Comparison of ENCODE assay signal across 21 cellular contexts in genomic region chr12:89662623-89663022, GRCh38. TPM values are rescaled to one million over a fixed set of nuclear protein-coding genes. Genes with fewer than 3 reads are reported as not detected.
A peak's percentile ranks its signal among the peaks of the same experiment; 100 is the strongest.
DNase-seq lines count a peak whose midpoint lies in the region; ATAC-seq and TF ChIP-seq lines count a peak whose summit lies in the region.
"Had no signal": no experiment of that assay in that cellular context is flagged by ENCODE, and none has a peak within 500 bp of the region (broad histone marks: within the 10 kb centered on the region; RNA-seq: fewer than 3 reads in every experiment).

No MANE protein-coding gene starts in this region.

- TF ChIP-seq CTCF in activated B cell treated with CpG ODN at 0.5 μM for 24 hours (IDR thresholded peaks at IDR 0.05) (no peak), Calu3 (IDR thresholded peaks at IDR 0.05; ENCODE audit: unreplicated experiment) (no peak)

- DNase-seq in left ventricle myocardium superior (no peak), Right ventricle myocardium inferior (ENCODE audit: missing footprints) (no peak), activated B cell treated with CpG ODN at 0.5 μM for 24 hours (no peak), memory B cell (ENCODE audit: low spot score in 2 of 2) (no peak), Calu3 (no peak), COLO829 (ENCODE audit: low spot score) (no peak)
- no peak for DNase-seq in activated naive CD4-positive, alpha-beta T cell treated with anti-CD3 and anti-CD28 coated beads, Interleukin-2, amount 50 U/mL, for 72 hours (ENCODE audit: low spot score in 2 of 2)
- DNase-seq: ACHN; activated CD4-positive, alpha-beta T cell treated with anti-CD3 and anti-CD28 coated beads for 48 hours; activated CD8-positive, alpha-beta memory T cell treated with anti-CD3 and anti-CD28 coated beads, Interleukin-2, amount 10 ng/mL, durations not matched to agents 7 days and 5 days; activated naive CD4-positive, alpha-beta T cell treated with anti-CD3 and anti-CD28 coated beads, Interleukin-2, amount 50 U/mL, for 16 hours; C1 segment of cervical spinal cord; cerebellar nuclear complex; DMS 273 treated with DMSO at 0.1 percent for 48 hours; effector CD4-positive, alpha-beta T cell had no signal

- H3K9me3 Mint-ChIP-seq in activated B cell treated with CpG ODN at 0.5 μM for 24 hours, result no peaks in the 10 kb centered on the region
- no peaks in the 10 kb centered on the region for H3K9me3 Mint-ChIP-seq in memory B cell
- H3K9me3 Mint-ChIP-seq in activated naive CD4-positive, alpha-beta T cell treated with anti-CD3 and anti-CD28 coated beads, Interleukin-2, amount 50 U/mL, for 72 hours, result peaks cover 3 to 8% of the 10 kb centered on the region in 2 donors
- H3K9me3 Mint-ChIP-seq in Calu3 (ENCODE audit: low read depth, unreplicated experiment), result peaks cover 10% of the 10 kb centered on the region
- H3K9me3 Mint-ChIP-seq: activated T-helper 1 cell treated with anti-CD3 and anti-CD28 coated beads, Interleukin-12 subunit alpha, Interleukin-12 subunit beta, Interleukin-2, Interleukin-4 antibody, amounts not matched to agents 30 ng/mL and 10 ng/mL and 1 ng/mL, durations not matched to agents 14 hours and 24 hours and 36 hours; nephron; T-helper 1 cell treated with Interleukin-12 subunit alpha and Interleukin-12 subunit beta and Interleukin-4 antibody, amounts not matched to agents 30 μg/mL and 1 μg/mL, for 36 hours had no signal

- peaks cover 13% of the 10 kb centered on the region for H3K36me3 Mint-ChIP-seq in activated B cell treated with CpG ODN at 0.5 μM for 24 hours (ENCODE audit: low read depth)
- peaks cover 14% of the 10 kb centered on the region for H3K36me3 Mint-ChIP-seq in memory B cell
- peaks cover 0 to 12% of the 10 kb centered on the region in 2 donors for H3K36me3 Mint-ChIP-seq in activated naive CD4-positive, alpha-beta T cell treated with anti-CD3 and anti-CD28 coated beads, Interleukin-2, amount 50 U/mL, for 72 hours
- H3K36me3 Mint-ChIP-seq in Calu3 (ENCODE audit: insufficient read depth, unreplicated experiment), result no peaks in the 10 kb centered on the region

- peak overlapping the region; percentile 73 for H3K27ac Mint-ChIP-seq in activated B cell treated with CpG ODN at 0.5 μM for 24 hours
- peak overlapping the region; percentile 86 for H3K27ac Mint-ChIP-seq in memory B cell
- H3K27ac Mint-ChIP-seq in activated naive CD4-positive, alpha-beta T cell treated with anti-CD3 and anti-CD28 coated beads, Interleukin-2, amount 50 U/mL, for 72 hours, result no peak overlapping the region
- no peak overlapping the region for H3K27ac Mint-ChIP-seq in Calu3 (ENCODE audit: unreplicated experiment)
- H3K27ac Mint-ChIP-seq: activated CD8-positive, alpha-beta memory T cell treated with anti-CD3 and anti-CD28 coated beads, Interleukin-2, amount 10 ng/mL, durations not matched to agents 7 days and 5 days; activated T-helper 1 cell treated with anti-CD3 and anti-CD28 coated beads, Interleukin-12 subunit alpha, Interleukin-12 subunit beta, Interleukin-2, Interleukin-4 antibody, amounts not matched to agents 30 ng/mL and 10 ng/mL and 1 ng/mL, durations not matched to agents 14 hours and 24 hours and 36 hours; T-helper 1 cell treated with Interleukin-12 subunit alpha and Interleukin-12 subunit beta and Interleukin-4 antibody, amounts not matched to agents 30 μg/mL and 1 μg/mL, for 36 hours had no signal

- H3K4me3 Mint-ChIP-seq in activated B cell treated with CpG ODN at 0.5 μM for 24 hours, result no peak overlapping the region
- H3K4me3 Mint-ChIP-seq in memory B cell, result no peak overlapping the region
- H3K4me3 Mint-ChIP-seq in Calu3 (ENCODE audit: low read depth, unreplicated experiment), result no peak overlapping the region
- H3K4me3 Mint-ChIP-seq: activated CD8-positive, alpha-beta memory T cell treated with anti-CD3 and anti-CD28 coated beads, Interleukin-2, amount 10 ng/mL, durations not matched to agents 7 days and 5 days; activated T-helper 1 cell treated with anti-CD3 and anti-CD28 coated beads, Interleukin-12 subunit alpha, Interleukin-12 subunit beta, Interleukin-2, Interleukin-4 antibody, amounts not matched to agents 30 ng/mL and 10 ng/mL and 1 ng/mL, durations not matched to agents 14 hours and 24 hours and 36 hours; nephron; T-helper 1 cell treated with Interleukin-12 subunit alpha and Interleukin-12 subunit beta and Interleukin-4 antibody, amounts not matched to agents 30 μg/mL and 1 μg/mL, for 36 hours had no signal

- ATAC-seq in left ventricle myocardium superior, result peak; percentile 75
- ATAC-seq in Right ventricle myocardium inferior, result no peak
- no peak for ATAC-seq in activated B cell treated with CpG ODN at 0.5 μM for 24 hours (ENCODE audit: low read depth)
- ATAC-seq in memory B cell (ENCODE audit: low read depth), result no peak
- ATAC-seq in activated naive CD4-positive, alpha-beta T cell treated with anti-CD3 and anti-CD28 coated beads, Interleukin-2, amount 50 U/mL, for 72 hours, result no peak
- ATAC-seq in HG03095 (IDR thresholded peaks at IDR 0.05; ENCODE audit: unreplicated experiment), result no peak
- ATAC-seq: activated CD8-positive, alpha-beta memory T cell treated with anti-CD3 and anti-CD28 coated beads, Interleukin-2, amount 10 ng/mL, durations not matched to agents 7 days and 5 days; Panc1; sciatic nerve had no signal

- intact Hi-C loops in left ventricle myocardium superior (cut with micrococcal nuclease) (no loop called here), Right ventricle myocardium inferior (cut with DNase I) (loop anchor here (5.0 kb wide), 1 partner anchor 45 kb away; the partner anchor contains the start of gene ATP2B1), activated B cell treated with CpG ODN at 0.5 μM for 24 hours (cut with micrococcal nuclease) (loop anchor here (1.0 to 10.0 kb wide), 3 partner anchors 9 to 318 kb away; no protein-coding TSS in a partner anchor), Calu3 (cut with micrococcal nuclease; ENCODE audit: unreplicated experiment) (no loop called here)

- H3K27me3 Mint-ChIP-seq in activated B cell treated with CpG ODN at 0.5 μM for 24 hours, result no peaks in the 10 kb centered on the region
- no peaks in the 10 kb centered on the region for H3K27me3 Mint-ChIP-seq in memory B cell
- H3K27me3 Mint-ChIP-seq in Calu3 (ENCODE audit: unreplicated experiment), result no peaks in the 10 kb centered on the region
- H3K27me3 Mint-ChIP-seq: activated CD8-positive, alpha-beta memory T cell treated with anti-CD3 and anti-CD28 coated beads, Interleukin-2, amount 10 ng/mL, durations not matched to agents 7 days and 5 days had no signal

- CTCF ChIA-PET in activated B cell treated with CpG ODN at 0.5 μM for 24 hours (lab: Charles Lee), result no interaction called here
- CTCF ChIA-PET in Calu3 (lab: Charles Lee), result interaction anchor here (1.7 to 2.0 kb wide), 2 partner anchors 12 to 29 kb away, joined by 3 to 6 read pairs; no protein-coding TSS in a partner anchor

- POLR2A ChIA-PET in activated B cell treated with CpG ODN at 0.5 μM for 24 hours (lab: Charles Lee), result interaction anchor here (0.7 to 2.5 kb wide), 2 partner anchors 43 to 46 kb away, joined by 3 to 27 read pairs; partner anchors contain the start of gene ATP2B1

- peaks cover 83% of the 10 kb centered on the region for H3K4me1 Mint-ChIP-seq in activated B cell treated with CpG ODN at 0.5 μM for 24 hours
- H3K4me1 Mint-ChIP-seq in memory B cell, result peaks cover 49% of the 10 kb centered on the region
- H3K4me1 Mint-ChIP-seq in Calu3 (ENCODE audit: low read depth, unreplicated experiment), result peaks cover 48% of the 10 kb centered on the region

- no TSS peak for BruUV-seq in Calu3 (replicated peaks; lab: Mats Ljungman, UMichigan)

RNA-seq across cellular contexts. Expression of gene ATP2B1, which starts 46.0 kb away (rescaled TPM):
- 11.9 TPM for total RNA-seq in left ventricle myocardium superior
- total RNA-seq in Right ventricle myocardium inferior, result 12.6 TPM
- total RNA-seq in activated B cell treated with CpG ODN at 0.5 μM for 24 hours, result 110 and 136 TPM in 2 replicates
- total RNA-seq in activated naive CD4-positive, alpha-beta T cell treated with anti-CD3 and anti-CD28 coated beads, Interleukin-2, amount 50 U/mL, for 72 hours, result 10 to 100 TPM; 14.5 to 18.2 TPM
- total RNA-seq in Calu3 (2022), result 73.6 and 77.3 TPM in 2 replicates

Comparison
In these comparisons a context has a peak if more than half of its experiments do, and no peak if none do; other contexts are left out.
1. intact Hi-C loops: an anchor here in Right ventricle myocardium inferior (5.0 kb wide) and activated B cell treated with CpG ODN at 0.5 μM for 24 hours (1.0 to 10.0 kb wide); none called in left ventricle myocardium superior and Calu3.
2. H3K27ac Mint-ChIP-seq: peak in activated B cell treated with CpG ODN at 0.5 μM for 24 hours (single experiment) and memory B cell (single experiment); none in activated naive CD4-positive, alpha-beta T cell treated with anti-CD3 and anti-CD28 coated beads, Interleukin-2, amount 50 U/mL, for 72 hours (0 of 2) and Calu3 (single experiment).